Comparison of ENCODE assay signal across 12 cellular contexts in genomic region chr21:45151484-45152115, GRCh38.
DNase-seq lines count a peak whose midpoint lies in the region; ATAC-seq and TF ChIP-seq lines count a peak whose summit lies in the region.
"Had no signal": no experiment of that assay in that cellular context is flagged by ENCODE, and none has a peak within 500 bp of the region (broad histone marks: within the 10 kb centered on the region; RNA-seq: fewer than 3 reads in every experiment).

No MANE protein-coding gene starts in this region.

- H3K4me1 Mint-ChIP-seq in activated naive CD4-positive, alpha-beta T cell treated with anti-CD3 and anti-CD28 coated beads for 36 hours (ENCODE audit: low read depth): peaks cover 32% of the 10 kb centered on the region

- peak overlapping the region; percentile 59 for H3K27ac Mint-ChIP-seq in activated naive CD4-positive, alpha-beta T cell treated with anti-CD3 and anti-CD28 coated beads for 36 hours

- CTCF ChIA-PET in activated naive CD4-positive, alpha-beta T cell treated with anti-CD3 and anti-CD28 coated beads for 36 hours (lab: Charles Lee): interaction anchor here (0.5 to 4.5 kb wide), 6 partner anchors 10 to 818 kb away, joined by 3 to 27 read pairs (median 3); no protein-coding TSS in a partner anchor

- peaks cover 3% of the 10 kb centered on the region for H3K36me3 Mint-ChIP-seq in activated naive CD4-positive, alpha-beta T cell treated with anti-CD3 and anti-CD28 coated beads for 36 hours (ENCODE audit: low read depth)

- no peaks in the 10 kb centered on the region for H3K27me3 ChIP-seq in gastroesophageal sphincter
- H3K27me3 ChIP-seq in testis: no peaks in the 10 kb centered on the region
- H3K27me3 ChIP-seq: BE2C, left lung had no signal

- TF ChIP-seq POLR2A in gastroesophageal sphincter (IDR thresholded peaks at IDR 0.05) (no peak), testis (IDR thresholded peaks at IDR 0.05) (no peak)

- H3K9me3 ChIP-seq in SK-N-MC (ENCODE audit: low read depth, low read length) (no peaks in the 10 kb centered on the region), gastroesophageal sphincter (no peaks in the 10 kb centered on the region), testis (no peaks in the 10 kb centered on the region)
- H3K9me3 ChIP-seq: BE2C, left lung had no signal

- H3K9me3 Mint-ChIP-seq in activated naive CD4-positive, alpha-beta T cell treated with anti-CD3 and anti-CD28 coated beads for 36 hours: no peaks in the 10 kb centered on the region
- H3K9me3 Mint-ChIP-seq: effector memory CD8-positive, alpha-beta T cell had no signal

- no peak overlapping the region for H3K4me3 Mint-ChIP-seq in activated naive CD4-positive, alpha-beta T cell treated with anti-CD3 and anti-CD28 coated beads for 36 hours

- TF ChIP-seq CTCF in gastroesophageal sphincter (IDR thresholded peaks at IDR 0.05) (no peak), testis (IDR thresholded peaks at IDR 0.05) (no peak)

- H3K27me3 Mint-ChIP-seq in activated naive CD4-positive, alpha-beta T cell treated with anti-CD3 and anti-CD28 coated beads for 36 hours (ENCODE audit: low read depth): no peaks in the 10 kb centered on the region
- H3K27me3 Mint-ChIP-seq: effector memory CD8-positive, alpha-beta T cell had no signal

- peaks cover 2 to 65% (median 4%) of the 10 kb centered on the region in 3 donors for H3K4me1 ChIP-seq in gastroesophageal sphincter
- H3K4me1 ChIP-seq in testis: no peaks in the 10 kb centered on the region

- H3K27ac ChIP-seq in SK-N-MC (peak overlapping the region; percentile 78; the same call in 1 of the 2 replicates), gastroesophageal sphincter (peak overlapping the region in 3 of 4 donors; percentile 37 to 64 (median 60)), testis (no peak overlapping the region)

- no peak for DNase-seq in activated naive CD4-positive, alpha-beta T cell treated with anti-CD3 and anti-CD28 coated beads for 36 hours
- no peak for DNase-seq in activated naive CD4-positive, alpha-beta T cell (lab: John Stamatoyannopoulos, UW)
- no peak for DNase-seq in SK-N-MC (ENCODE audit: low read depth, low spot score)
- peak; percentile 12 for DNase-seq in testis
- DNase-seq: NCI-H2171 treated with DMSO at 0.1 percent for 48 hours had no signal

- no peak for ATAC-seq in gastroesophageal sphincter
- ATAC-seq in HG03460 (IDR thresholded peaks at IDR 0.05; ENCODE audit: unreplicated experiment): no peak
- ATAC-seq in HG03432 (IDR thresholded peaks at IDR 0.05; ENCODE audit: unreplicated experiment): no peak
- no peak for ATAC-seq in GM19467 (IDR thresholded peaks at IDR 0.05; ENCODE audit: unreplicated experiment)

- no peak for TF ChIP-seq EP300 in gastroesophageal sphincter (IDR thresholded peaks at IDR 0.05)

- H3K4me3 ChIP-seq in SK-N-MC (peak overlapping the region; percentile 64; the same call in 1 of the 2 replicates), gastroesophageal sphincter (no peak overlapping the region), testis (no peak overlapping the region)
- H3K4me3 ChIP-seq: left lung had no signal

- peak overlapping the region; percentile 55 for H3K9ac ChIP-seq in SK-N-MC (ENCODE audit: insufficient read length)

- WGBS in gastroesophageal sphincter (ENCODE audit: low coverage in 1 of 2), 2 donors: 0 to 27% methylated on average over 1 to 2 of the region's 8 CpGs
- 69 to 72% methylated on average over 7 to 8 of the region's 8 CpGs for WGBS in testis, 2 donors

- H3K36me3 ChIP-seq in SK-N-MC (ENCODE audit: insufficient read depth, low read length) (no peaks in the 10 kb centered on the region), gastroesophageal sphincter (peaks cover 0 to 32% of the 10 kb centered on the region in 2 donors), testis (ENCODE audit: low read depth, missing control alignments) (no peaks in the 10 kb centered on the region)
- H3K36me3 ChIP-seq: BE2C had no signal

- intact Hi-C loops in activated naive CD4-positive, alpha-beta T cell treated with anti-CD3 and anti-CD28 coated beads for 36 hours (cut with micrococcal nuclease): loop anchor here (1.0 kb wide), 2 partner anchors 136 to 288 kb away; partner anchors contain the start of gene POFUT2
- intact Hi-C loops in testis (cut with DNase I; ENCODE audit: low total_unique reads): no loop called here

Comparison
In these comparisons a context has a peak if more than half of its experiments do, and no peak if none do; other contexts are left out.
1. H3K27ac ChIP-seq: peak in SK-N-MC (single experiment) and gastroesophageal sphincter (3 of 4); none in testis (0 of 2).